ENCODE assay signal across 14 cellular contexts in genomic region chr7:130151591-130152269, GRCh38. TPM values are rescaled to one million over a fixed set of nuclear protein-coding genes. Genes with fewer than 3 reads are reported as not detected.
A peak's percentile ranks its signal among the peaks of the same experiment; 100 is the strongest.
DNase-seq lines count a peak whose midpoint lies in the region; ATAC-seq and TF ChIP-seq lines count a peak whose summit lies in the region.
"Had no signal": no experiment of that assay in that cellular context is flagged by ENCODE, and none has a peak within 500 bp of the region (broad histone marks: within the 10 kb centered on the region; RNA-seq: fewer than 3 reads in every experiment).

No MANE protein-coding gene starts in this region.

- POLR2A ChIA-PET in CD8-positive, alpha-beta T cell (lab: Charles Lee): no interaction called here

- no peak overlapping the region for H2BK15ac ChIP-seq in mesendoderm (replicated peaks; ENCODE audit: low read depth)

- CTCF ChIA-PET in CD8-positive, alpha-beta T cell (lab: Charles Lee): no interaction called here

- TF ChIP-seq CTCF in CD8-positive, alpha-beta T cell (IDR thresholded peaks at IDR 0.05): no peak
- TF ChIP-seq CTCF in HFFc6 (IDR thresholded peaks at IDR 0.05): no peak
- no peak for TF ChIP-seq CTCF in thyroid gland (IDR thresholded peaks at IDR 0.05)

- no peaks in the 10 kb centered on the region for H3K4me1 Mint-ChIP-seq in CD8-positive, alpha-beta T cell (ENCODE audit: low read depth)
- H3K4me1 Mint-ChIP-seq in HFFc6 (ENCODE audit: low read depth): no peaks in the 10 kb centered on the region

- no peak overlapping the region for H3K27ac Mint-ChIP-seq in CD8-positive, alpha-beta T cell
- H3K27ac Mint-ChIP-seq in HFFc6: no peak overlapping the region

- H3K56ac ChIP-seq in mesendoderm (ENCODE audit: low read length): no peak overlapping the region

- no peaks in the 10 kb centered on the region for H3K27me3 ChIP-seq in CD8-positive, alpha-beta T cell (ENCODE audit: insufficient read depth, low read length)
- H3K27me3 ChIP-seq in mesendoderm (ENCODE audit: insufficient read depth, low read length, poor library complexity) (no peaks in the 10 kb centered on the region), thyroid gland (no peaks in the 10 kb centered on the region)

- no peaks in the 10 kb centered on the region for H3K79me1 ChIP-seq in mesendoderm (ENCODE audit: low read length)

- no peaks in the 10 kb centered on the region for H3K36me3 Mint-ChIP-seq in CD8-positive, alpha-beta T cell
- H3K36me3 Mint-ChIP-seq in HFFc6 (ENCODE audit: low read depth): 0 out of 2 replicates have a peak, but pooled peaks cover under 1% of the 10 kb centered on the region

- H3K4me2 ChIP-seq in mesendoderm (ENCODE audit: low read length): no peak overlapping the region
- H3K4me2 ChIP-seq: SK-N-SH had no signal

- H2BK5ac ChIP-seq in mesendoderm (ENCODE audit: low read length): no peak overlapping the region

- no peaks in the 10 kb centered on the region for H3K9me3 Mint-ChIP-seq in CD8-positive, alpha-beta T cell
- no peaks in the 10 kb centered on the region for H3K9me3 Mint-ChIP-seq in HFFc6

- H3K23ac ChIP-seq in mesendoderm (ENCODE audit: low read length): no peak overlapping the region

- intact Hi-C loops in CD8-positive, alpha-beta T cell (cut with DNase I, micrococcal nuclease): no loop called here
- intact Hi-C loops in thyroid gland (cut with DNase I): no loop called here

- no peak overlapping the region for H3K4me3 Mint-ChIP-seq in CD8-positive, alpha-beta T cell
- H3K4me3 Mint-ChIP-seq in HFFc6: no peak overlapping the region

- peaks cover 6% of the 10 kb centered on the region for H3K27me3 Mint-ChIP-seq in CD8-positive, alpha-beta T cell (ENCODE audit: low read depth)
- peaks cover 3% of the 10 kb centered on the region; the same call in 1 of the 2 replicates for H3K27me3 Mint-ChIP-seq in HFFc6 (ENCODE audit: insufficient read depth)

- no peak overlapping the region for H3K27ac ChIP-seq in CD8-positive, alpha-beta T cell (ENCODE audit: low read depth, low read length)
- H3K27ac ChIP-seq in mesendoderm (ENCODE audit: low read depth, low read length): no peak overlapping the region
- no peak overlapping the region for H3K27ac ChIP-seq in thyroid gland

- H3K36me3 ChIP-seq in CD8-positive, alpha-beta T cell (ENCODE audit: insufficient read depth, low read length): no peaks in the 10 kb centered on the region
- H3K36me3 ChIP-seq in mesendoderm (ENCODE audit: control insufficient read depth, insufficient read depth, low read length): no peaks in the 10 kb centered on the region
- H3K36me3 ChIP-seq in thyroid gland: no peaks in the 10 kb centered on the region

- no peaks in the 10 kb centered on the region for H3K79me2 ChIP-seq in mesendoderm (ENCODE audit: control insufficient read depth, insufficient read depth, low read length)

- no peak overlapping the region for H4K8ac ChIP-seq in mesendoderm (ENCODE audit: low read depth, low read length)

- peak; percentile 34 for ATAC-seq in CD8-positive, alpha-beta T cell
- no peak for ATAC-seq in GM18517 (IDR thresholded peaks at IDR 0.05; ENCODE audit: unreplicated experiment)

- no peak overlapping the region for H2BK120ac ChIP-seq in mesendoderm (ENCODE audit: low read depth, low read length)

- WGBS in mesendoderm (ENCODE audit: extremely low coverage, insufficient coverage, low lambda C conversion rate): no CpG with 5 or more reads among the region's 4 CpGs
- 89 to 95% methylated on average over 4 of the region's 4 CpGs for WGBS in thyroid gland, 2 donors

- H3K9me3 ChIP-seq in CD8-positive, alpha-beta T cell (ENCODE audit: low read length): no peaks in the 10 kb centered on the region
- H3K9me3 ChIP-seq in thyroid gland: no peaks in the 10 kb centered on the region
- H3K9me3 ChIP-seq: SK-N-SH had no signal

- H2AK5ac ChIP-seq in mesendoderm (ENCODE audit: low read length): no peak overlapping the region

- no peak overlapping the region for H4K5ac ChIP-seq in mesendoderm (ENCODE audit: low read length)

- no peak for TF ChIP-seq POLR2A in thyroid gland (IDR thresholded peaks at IDR 0.05)

- no peak overlapping the region for H3K4me3 ChIP-seq in CD8-positive, alpha-beta T cell (ENCODE audit: low read depth, low read length)
- H3K4me3 ChIP-seq in mesendoderm (ENCODE audit: low read length) (no peak overlapping the region), thyroid gland (replicated peaks in 1 of 3) (no peak overlapping the region)

- no peak overlapping the region for H3K9ac ChIP-seq in mesendoderm (ENCODE audit: low read length)
- H3K9ac ChIP-seq: SK-N-SH had no signal

- peaks cover 9% of the 10 kb centered on the region for H3K4me1 ChIP-seq in CD8-positive, alpha-beta T cell (ENCODE audit: insufficient read depth, low read length)
- no peaks in the 10 kb centered on the region for H3K4me1 ChIP-seq in mesendoderm (ENCODE audit: control insufficient read depth, low read depth, low read length)
- H3K4me1 ChIP-seq in thyroid gland: peaks cover 20 to 35% of the 10 kb centered on the region in 2 donors

- no peak overlapping the region for H3K18ac ChIP-seq in mesendoderm (ENCODE audit: low read length)

- no peak overlapping the region for H3K4ac ChIP-seq in mesendoderm (ENCODE audit: low read depth, low read length)

- DNase-seq in CD8-positive, alpha-beta T cell: peak in 5 of 7 experiments; percentile 13 to 46 (median 34)
- DNase-seq in HFFc6 (peak; percentile 5), activated T-cell treated with anti-CD3 and anti-CD28 coated beads for 48 hours (ENCODE audit: low read depth) (peak; percentile 21), iris pigment epithelial cell (ENCODE audit: low read depth) (peak; percentile 33), mesendoderm (no peak), thyroid gland (no peak), C1 segment of cervical spinal cord (lab: John Stamatoyannopoulos, UW) (no peak)
- DNase-seq: amniotic stem cell, midbrain, NCI-H187 treated with DMSO at 0.1 percent for 48 hours, SK-N-SH had no signal

RNA-seq across cellular contexts. Expression of gene TMEM209, which starts 53.5 kb away (rescaled TPM):
- 10 to 100 TPM; 15.7 to 15.9 TPM for total RNA-seq in CD8-positive, alpha-beta T cell
- total RNA-seq in HFFc6 (2021; fragmentation: NEBNext Ultra II Directional; extraction: Animal tissue kit (Norgen Biotek cat#: 25700)): 10 to 100 TPM; 14.2 to 17.3 (median 16.9) TPM
- 35.0 TPM for polyA plus RNA-seq in mesendoderm (2013, experiment 1 of 2)
- polyA plus RNA-seq in mesendoderm (2013, experiment 2 of 2): 31.3 TPM
- 10 to 100 TPM; 19.5 to 28.0 (median 24.5) TPM for total RNA-seq in thyroid gland

RNA-seq across cellular contexts. Expression of gene SSMEM1, which starts 55.9 kb away (rescaled TPM):
- not detected for total RNA-seq in CD8-positive, alpha-beta T cell
- total RNA-seq in HFFc6 (2021; fragmentation: NEBNext Ultra II Directional; extraction: Animal tissue kit (Norgen Biotek cat#: 25700)): not detected
- polyA plus RNA-seq in mesendoderm (2013, experiment 1 of 2): not detected
- not detected for polyA plus RNA-seq in mesendoderm (2013, experiment 2 of 2)
- not detected for total RNA-seq in thyroid gland
- total RNA-seq: esophagus mucosa, urinary bladder had no signal
- polyA plus RNA-seq: SK-N-SH, urinary bladder had no signal

Comparison
In these comparisons a context has a peak if more than half of its experiments do, and no peak if none do; other contexts are left out.
1. DNase-seq: peak in CD8-positive, alpha-beta T cell (5 of 7), HFFc6 (single experiment), activated T-cell treated with anti-CD3 and anti-CD28 coated beads for 48 hours (single experiment) and iris pigment epithelial cell (single experiment); none in mesendoderm (single experiment), thyroid gland (0 of 2) and C1 segment of cervical spinal cord (0 of 14).